Comparison of ENCODE assay signal across 8 cellular contexts in genomic region chr21:45136927-45137611, GRCh38.
DNase-seq lines count a peak whose midpoint lies in the region; ATAC-seq and TF ChIP-seq lines count a peak whose summit lies in the region.

No MANE protein-coding gene starts in this region.

- H3K9me3 ChIP-seq in lower lobe of right lung, result no peaks in the 10 kb centered on the region

- peak overlapping the region in 1 of 59 donors; percentile 27 for H3K27ac ChIP-seq in dorsolateral prefrontal cortex
- H3K27ac ChIP-seq in lower lobe of right lung, result no peak overlapping the region

- ATAC-seq in lower lobe of right lung (peak; percentile 73 to 76), HG03097 (IDR thresholded peaks at IDR 0.05; ENCODE audit: low FRiP score, unreplicated experiment) (no peak)

- peaks cover 23% of the 10 kb centered on the region for H3K4me1 ChIP-seq in lower lobe of right lung

- intact Hi-C loops in dorsolateral prefrontal cortex (cut with DNase I), result loop anchor here in 1 of 2 donors (5.0 to 10.0 kb wide), 2 partner anchors 155 to 418 kb away; no protein-coding TSS in a partner anchor
- intact Hi-C loops in lower lobe of right lung (cut with DNase I), result loop anchor here (10.0 kb wide), 1 partner anchor 192 kb away; the partner anchor contains the start of gene SLX9

- H3K4me3 ChIP-seq in AG09309 (ENCODE audit: control insufficient read depth, low read depth, low read length), result no peak overlapping the region
- H3K4me3 ChIP-seq in dorsolateral prefrontal cortex, result no peak overlapping the region
- no peak overlapping the region for H3K4me3 ChIP-seq in lower lobe of right lung

- TF ChIP-seq CTCF in AG09309 (IDR thresholded peaks at IDR 0.05; ENCODE audit: control insufficient read depth, insufficient read depth, low read depth, low read length, missing control alignments) (peak; percentile 92), dorsolateral prefrontal cortex (IDR thresholded peaks at IDR 0.05 in 54 of 56, conservative IDR thresholded peaks at IDR 0.05 in 2 of 56; ENCODE audit: low read depth in 1 of 56, partially characterized antibody in 56 of 56) (peak; percentile 58 to 92 (median 84)), lower lobe of right lung (IDR thresholded peaks at IDR 0.05) (peak; percentile 79)

- DNase-seq in AG09309 (ENCODE audit: low read depth) (no peak), GM19240 (ENCODE audit: insufficient read length, low spot score) (peak; percentile 87), NCI-H460 (ENCODE audit: extremely low read depth, low read depth) (peak; percentile 72), dorsolateral prefrontal cortex (peak; percentile 65 to 88 (median 83)), lower lobe of right lung (peak; percentile 83)
- peak; percentile 84 for DNase-seq in activated CD4-positive, alpha-beta T cell treated with anti-CD3 and anti-CD28 coated beads for 48 hours
- DNase-seq in stimulated activated CD4-positive, alpha-beta T cell treated with anti-CD3 and anti-CD28 coated beads, TNF-alpha, amount 100 ng/mL, for 48 hours (ENCODE audit: low read depth in 3 of 3), result peak; percentile 41 to 66 (median 51)

- peaks cover 7% of the 10 kb centered on the region for H3K36me3 ChIP-seq in lower lobe of right lung

- H3K27me3 ChIP-seq in dorsolateral prefrontal cortex (no peaks in the 10 kb centered on the region), lower lobe of right lung (ENCODE audit: low read depth) (no peaks in the 10 kb centered on the region)
